In genomic region chr12:63714409-63714808, GRCh38 we compare ENCODE assay signal across 1 cellular context. TPM values are rescaled to one million over a fixed set of nuclear protein-coding genes. Genes with fewer than 3 reads are reported as not detected.
"Had no signal": no experiment of that assay in that cellular context is flagged by ENCODE, and none has a peak within 500 bp of the region (broad histone marks: within the 10 kb centered on the region; RNA-seq: fewer than 3 reads in every experiment).

No MANE protein-coding gene starts in this region.

RNA-seq across cellular contexts. Expression of gene DPY19L2, which starts 46.1 kb away (rescaled TPM):
- total RNA-seq: MCF 10A had no signal
